In genomic region chr13:112117258-112117954, GRCh38 we compare ENCODE assay signal across 29 cellular contexts. TPM values are rescaled to one million over a fixed set of nuclear protein-coding genes. Genes with fewer than 3 reads are reported as not detected.
"Had no signal": no experiment of that assay in that cellular context is flagged by ENCODE, and none has a peak within 500 bp of the region (broad histone marks: within the 10 kb centered on the region; RNA-seq: fewer than 3 reads in every experiment).

No MANE protein-coding gene starts in this region.

- H2AFZ ChIP-seq: parathyroid adenoma had no signal

- H3K9me3 ChIP-seq: gastrocnemius medialis, neutrophil, thyroid gland, vagina had no signal

- ATAC-seq: esophagus mucosa; gastrocnemius medialis; left lobe of liver; natural killer cell; sciatic nerve; stimulated activated memory B cell treated with anti-CD40 and anti-IgM and Interleukin-4, amounts not matched to agents 10 μg/mL and 1 μg/mL and 100 μg/mL, for 72 hours had no signal

- H3K4me1 ChIP-seq: gastrocnemius medialis, parathyroid adenoma, thyroid gland, vagina had no signal

- H3K27ac ChIP-seq: epithelial cell of prostate, gastrocnemius medialis, neutrophil, parathyroid adenoma, thyroid gland, vagina had no signal

- DNase-seq: cortex of kidney; effector CD4-positive, alpha-beta T cell; foreskin fibroblast; gastrocnemius medialis; mammary epithelial cell; mesendoderm; natural killer cell; stimulated activated CD4-positive, alpha-beta T cell treated with anti-CD3 and anti-CD28 coated beads, Interleukin-4, amount 100 ng/mL, for 4 hours; thyroid gland; trophoblast cell had no signal

- H3K27ac Mint-ChIP-seq: natural killer cell; progenitor cell of endocrine pancreas; stimulated activated memory B cell treated with anti-CD40 and anti-IgM and Interleukin-4, amounts not matched to agents 10 μg/mL and 1 μg/mL and 100 μg/mL, for 72 hours; stimulated activated naive CD8-positive, alpha-beta T cell treated with anti-CD3 and anti-CD28 coated beads, Interleukin-15, Interleukin-2, amounts not matched to agents 100 ng/mL and 50 ng/mL, for 24 hours had no signal

- H3K4me1 Mint-ChIP-seq: stimulated activated memory B cell treated with anti-CD40 and anti-IgM and Interleukin-4, amounts not matched to agents 10 μg/mL and 1 μg/mL and 100 μg/mL, for 72 hours had no signal

- H3K9me3 Mint-ChIP-seq: natural killer cell; stimulated activated memory B cell treated with anti-CD40 and anti-IgM and Interleukin-4, amounts not matched to agents 10 μg/mL and 1 μg/mL and 100 μg/mL, for 72 hours; stimulated activated naive CD8-positive, alpha-beta T cell treated with anti-CD3 and anti-CD28 coated beads, Interleukin-15, Interleukin-2, amounts not matched to agents 100 ng/mL and 50 ng/mL, for 24 hours had no signal

- H3K4me3 Mint-ChIP-seq: natural killer cell; stimulated activated memory B cell treated with anti-CD40 and anti-IgM and Interleukin-4, amounts not matched to agents 10 μg/mL and 1 μg/mL and 100 μg/mL, for 72 hours; stimulated activated naive CD8-positive, alpha-beta T cell treated with anti-CD3 and anti-CD28 coated beads, Interleukin-15, Interleukin-2, amounts not matched to agents 100 ng/mL and 50 ng/mL, for 24 hours had no signal

- H3K36me3 Mint-ChIP-seq: natural killer cell; stimulated activated memory B cell treated with anti-CD40 and anti-IgM and Interleukin-4, amounts not matched to agents 10 μg/mL and 1 μg/mL and 100 μg/mL, for 72 hours had no signal

- H3K36me3 ChIP-seq: gastrocnemius medialis, neutrophil, thyroid gland, vagina had no signal

- H3K27me3 ChIP-seq: thyroid gland, vagina had no signal

- H3K4me3 ChIP-seq: gastrocnemius medialis, thyroid gland, vagina had no signal

- H3K9ac ChIP-seq: parathyroid adenoma had no signal

RNA-seq across cellular contexts. Expression of gene SOX1, which starts 50.5 kb away (rescaled TPM):
- total RNA-seq: dermis microvascular lymphatic vessel endothelial cell, esophagus mucosa, gastrocnemius medialis, glomerular endothelial cell, kidney, left lobe of liver, liver, mammary epithelial cell, myocyte, natural killer cell, omental fat pad, sciatic nerve, skeletal muscle tissue, subcutaneous adipose tissue, ureter, vagina had no signal
- polyA plus RNA-seq: liver, mammary epithelial cell had no signal
